In the genomic region with DNA sequence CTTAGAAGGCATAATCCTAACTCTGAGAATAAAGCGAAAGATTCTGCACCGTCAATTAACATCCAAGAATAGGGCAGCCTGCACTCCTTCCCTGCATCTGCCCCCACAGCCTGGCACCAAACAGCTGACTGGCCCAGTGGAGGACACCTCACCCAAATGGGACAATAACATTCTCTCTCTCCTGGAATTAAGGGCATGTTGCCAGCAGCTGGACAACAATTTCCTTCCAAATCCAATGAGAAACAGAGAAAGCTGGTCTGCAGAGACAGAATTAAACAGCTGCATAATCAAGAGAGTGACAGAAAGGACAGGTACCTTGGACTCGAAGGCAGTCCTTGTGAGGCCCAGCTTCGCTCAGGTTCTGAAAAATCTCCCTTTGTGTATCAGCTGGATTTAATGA, we compare ENCODE assay signal across 17 cellular contexts. TPM values are rescaled to one million over a fixed set of nuclear protein-coding genes. Genes with fewer than 3 reads are reported as not detected.
DNase-seq lines count a peak whose midpoint lies in the region; ATAC-seq and TF ChIP-seq lines count a peak whose summit lies in the region.
"Had no signal": no experiment of that assay in that cellular context is flagged by ENCODE, and none has a peak within 500 bp of the region (broad histone marks: within the 10 kb centered on the region; RNA-seq: fewer than 3 reads in every experiment).

No MANE protein-coding gene starts in this region.

- H3K36me3 Mint-ChIP-seq in chondrocyte (ENCODE audit: low read depth), result peaks cover 12% of the 10 kb centered on the region

- H3K27me3 Mint-ChIP-seq in chondrocyte (ENCODE audit: low read depth), result no peaks in the 10 kb centered on the region

- H3K9me3 Mint-ChIP-seq in chondrocyte (ENCODE audit: low read depth), result no peaks in the 10 kb centered on the region

- H3K4me2 ChIP-seq in osteoblast (ENCODE audit: insufficient read depth, low read length), result no peak overlapping the region

- H3K79me2 ChIP-seq in osteoblast (ENCODE audit: insufficient read depth, low read length), result peaks cover 81% of the 10 kb centered on the region

- H3K9me3 ChIP-seq in osteoblast (ENCODE audit: low read depth, low read length), result no peaks in the 10 kb centered on the region

- peaks cover 19% of the 10 kb centered on the region for H3K4me1 ChIP-seq in osteoblast (ENCODE audit: insufficient read depth, low read length)

- peak overlapping the region; percentile 62 for H3K27ac Mint-ChIP-seq in chondrocyte (ENCODE audit: unreplicated experiment)

- H3K4me3 Mint-ChIP-seq in chondrocyte (ENCODE audit: unreplicated experiment), result no peak overlapping the region

- no peak overlapping the region for H2AFZ ChIP-seq in osteoblast (ENCODE audit: low read length)

- H3K27me3 ChIP-seq in osteoblast (ENCODE audit: insufficient read depth, low read length), result no peaks in the 10 kb centered on the region

- peak; percentile 84 for DNase-seq in LHCN-M2 (ENCODE audit: low read depth)
- DNase-seq in chondrocyte (ENCODE audit: low spot score), result no peak
- peak; percentile 66 for DNase-seq in left lobe of liver (ENCODE audit: low spot score)
- DNase-seq in osteoblast (ENCODE audit: insufficient read length, low spot score, missing footprints), result peak; percentile 62
- no peak for DNase-seq in NCI-H748 treated with DMSO at 0.1 percent for 48 hours (lab: John Stamatoyannopoulos, UW)
- DNase-seq in NCI-H146 treated with DMSO at 0.1 percent for 48 hours (lab: John Stamatoyannopoulos, UW; ENCODE audit: unreplicated experiment), result no peak
- DNase-seq in AG20443 (ENCODE audit: low spot score), result no peak
- DNase-seq: MM.1S, NCI-H1092, NCI-H1436 treated with DMSO at 0.1 percent for 48 hours, NCI-H2081 treated with DMSO at 0.1 percent for 48 hours, NCI-H510A, NCI-H774, OCI-M1, Right ventricle myocardium superior had no signal

- no peak overlapping the region for H3K27ac ChIP-seq in osteoblast (ENCODE audit: low read depth, low read length)
- H3K27ac ChIP-seq: SK-N-MC had no signal

- H3K4me3 ChIP-seq in osteoblast (ENCODE audit: insufficient read depth, low read length), result no peak overlapping the region
- H3K4me3 ChIP-seq: SK-N-MC had no signal

- H3K36me3 ChIP-seq in osteoblast (ENCODE audit: insufficient read depth, low read length), result peaks cover 7% of the 10 kb centered on the region

- ATAC-seq in left lobe of liver, result peak; percentile 54
- no peak for ATAC-seq in HG03520 (IDR thresholded peaks at IDR 0.05; ENCODE audit: unreplicated experiment)

- peaks cover 10% of the 10 kb centered on the region for H4K20me1 ChIP-seq in osteoblast (ENCODE audit: insufficient read depth, low read length)

- TF ChIP-seq CTCF in chondrocyte (IDR thresholded peaks at IDR 0.05) (no peak), osteoblast (IDR thresholded peaks at IDR 0.05; ENCODE audit: extremely low read depth, low read depth, low read length) (no peak)

- H3K4me1 Mint-ChIP-seq in chondrocyte (ENCODE audit: low read depth), result peaks cover 54% of the 10 kb centered on the region

RNA-seq across cellular contexts. Expression of gene COX7A2L, which starts 15.0 kb away (rescaled TPM):
- total RNA-seq in LHCN-M2 (2014; rRNA removed), result 138 and 166 TPM in 2 replicates
- 147 TPM for polyA plus RNA-seq in LHCN-M2 (2012)
- total RNA-seq in chondrocyte, result 79.5 to 105 TPM (median 102 TPM) in 3 replicates
- total RNA-seq in left lobe of liver, result 38.5 TPM
- total RNA-seq in osteoblast, result 215 and 237 TPM in 2 replicates

Comparison
In these comparisons a context has a peak if more than half of its experiments do, and no peak if none do; other contexts are left out.
1. DNase-seq: peak in LHCN-M2 (single experiment), left lobe of liver (single experiment) and osteoblast (single experiment); none in chondrocyte (single experiment), NCI-H748 treated with DMSO at 0.1 percent for 48 hours (single experiment), NCI-H146 treated with DMSO at 0.1 percent for 48 hours (single experiment) and AG20443 (single experiment).